ENCODE assay signal across 11 cellular contexts in genomic region chr14:30389134-30389900, GRCh38.
DNase-seq lines count a peak whose midpoint lies in the region; ATAC-seq and TF ChIP-seq lines count a peak whose summit lies in the region.
"Had no signal": no experiment of that assay in that cellular context is flagged by ENCODE, and none has a peak within 500 bp of the region (broad histone marks: within the 10 kb centered on the region; RNA-seq: fewer than 3 reads in every experiment).

No MANE protein-coding gene starts in this region.

- in situ Hi-C loops in ACHN (cut with HindIII; ENCODE audit: low pct_ligation_motif_present, low pct_unique_long_range_greater_than_20kb, low sequenced_read_pairs): no loop called here

- H3K9me3 ChIP-seq in colonic mucosa: no peaks in the 10 kb centered on the region
- H3K9me3 ChIP-seq: HAP-1, sigmoid colon had no signal

- H3K4me3 ChIP-seq in dorsolateral prefrontal cortex: peak overlapping the region in 1 of 59 donors; percentile 2
- H3K4me3 ChIP-seq in colonic mucosa: no peak overlapping the region
- H3K4me3 ChIP-seq: HAP-1, sigmoid colon had no signal

- H3K27me3 ChIP-seq in dorsolateral prefrontal cortex (no peaks in the 10 kb centered on the region), colonic mucosa (no peaks in the 10 kb centered on the region)
- H3K27me3 ChIP-seq: sigmoid colon had no signal

- intact Hi-C loops in dorsolateral prefrontal cortex (cut with DNase I) (no loop called here), colonic mucosa (cut with DNase I) (no loop called here)

- no peaks in the 10 kb centered on the region for H3K36me3 ChIP-seq in colonic mucosa
- H3K36me3 ChIP-seq: HAP-1, sigmoid colon had no signal

- DNase-seq in ACHN (peak; percentile 14), NCI-H226 (peak; percentile 26), dorsolateral prefrontal cortex (peak in 8 of 10 donors; percentile 45 to 81 (median 61)), middle frontal gyrus (ENCODE audit: extremely low spot score, low spot score) (peak; percentile 18), colonic mucosa (no peak), HuH-7 (ENCODE audit: low spot score) (no peak), HT-29 (ENCODE audit: low spot score) (no peak)
- DNase-seq: activated CD8-positive, alpha-beta memory T cell treated with anti-CD3 and anti-CD28 coated beads, Interleukin-2, amount 50 U/mL, for 4 hours; sigmoid colon had no signal

- H3K9ac ChIP-seq in colonic mucosa (ENCODE audit: low read depth in 2 of 2, low read length in 2 of 2): no peak overlapping the region

- no peak for TF ChIP-seq CTCF in dorsolateral prefrontal cortex (IDR thresholded peaks at IDR 0.05 in 54 of 56, conservative IDR thresholded peaks at IDR 0.05 in 2 of 56; ENCODE audit: low read depth in 1 of 56, partially characterized antibody in 56 of 56)
- no peak for TF ChIP-seq CTCF in colonic mucosa (IDR thresholded peaks at IDR 0.05)

- ATAC-seq in HG02938 (IDR thresholded peaks at IDR 0.05; ENCODE audit: unreplicated experiment): no peak

- H3K4me1 ChIP-seq in colonic mucosa: no peaks in the 10 kb centered on the region
- H3K4me1 ChIP-seq: HAP-1 had no signal

- H3K27ac ChIP-seq in dorsolateral prefrontal cortex: peak overlapping the region in 17 of 59 donors; percentile 7 to 62 (median 41)
- H3K27ac ChIP-seq in colonic mucosa: no peak overlapping the region
- H3K27ac ChIP-seq: sigmoid colon had no signal

Comparison
In these comparisons a context has a peak if more than half of its experiments do, and no peak if none do; other contexts are left out.
1. DNase-seq: peak in ACHN (single experiment), NCI-H226 (single experiment), dorsolateral prefrontal cortex (8 of 10) and middle frontal gyrus (single experiment); none in colonic mucosa (single experiment), HuH-7 (single experiment) and HT-29 (single experiment).